Comparison of ENCODE assay signal across 1 cellular context in the genomic region with DNA sequence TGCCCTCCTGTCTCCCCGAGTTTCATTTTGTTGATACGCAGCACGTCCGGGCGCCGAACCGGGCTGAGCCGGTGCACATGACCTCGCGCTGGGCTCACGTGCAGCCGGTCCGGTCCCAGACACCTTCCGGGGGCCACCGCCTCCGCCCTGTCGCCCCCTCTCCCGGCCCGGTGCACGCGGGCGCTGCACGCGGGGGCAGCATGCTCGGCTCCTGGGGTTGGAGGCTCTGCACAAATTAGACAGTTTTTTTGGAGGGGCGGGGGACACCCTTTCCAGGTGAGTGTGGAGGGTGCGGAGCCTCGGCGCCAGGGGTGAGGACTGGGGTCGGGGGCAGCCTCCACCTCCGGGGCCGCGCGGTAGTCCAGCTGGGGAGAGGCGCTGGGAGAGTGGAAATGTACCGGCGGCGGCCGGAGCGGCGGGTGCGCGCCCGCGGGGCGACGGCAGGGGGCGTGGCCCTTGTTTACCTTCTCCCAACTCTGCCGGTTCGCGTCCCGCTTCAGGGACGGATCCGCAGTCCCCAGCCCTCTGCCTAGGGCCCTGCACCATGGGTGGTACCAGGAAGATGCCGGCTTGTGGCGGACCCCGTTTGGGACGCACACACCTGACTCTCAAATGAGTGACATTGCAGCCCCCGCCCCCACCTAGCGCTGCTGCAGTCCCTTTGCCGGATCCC.
TF ChIP-seq lines count a peak whose summit lies in the region.

No MANE protein-coding gene starts in this region.

TF ChIP-seq in HepG2, 621 proteins besides CTCF, POLR2A, EP300 and RAD21 (continued from another document and continues in another):
- TF ChIP-seq, protein P1, sequence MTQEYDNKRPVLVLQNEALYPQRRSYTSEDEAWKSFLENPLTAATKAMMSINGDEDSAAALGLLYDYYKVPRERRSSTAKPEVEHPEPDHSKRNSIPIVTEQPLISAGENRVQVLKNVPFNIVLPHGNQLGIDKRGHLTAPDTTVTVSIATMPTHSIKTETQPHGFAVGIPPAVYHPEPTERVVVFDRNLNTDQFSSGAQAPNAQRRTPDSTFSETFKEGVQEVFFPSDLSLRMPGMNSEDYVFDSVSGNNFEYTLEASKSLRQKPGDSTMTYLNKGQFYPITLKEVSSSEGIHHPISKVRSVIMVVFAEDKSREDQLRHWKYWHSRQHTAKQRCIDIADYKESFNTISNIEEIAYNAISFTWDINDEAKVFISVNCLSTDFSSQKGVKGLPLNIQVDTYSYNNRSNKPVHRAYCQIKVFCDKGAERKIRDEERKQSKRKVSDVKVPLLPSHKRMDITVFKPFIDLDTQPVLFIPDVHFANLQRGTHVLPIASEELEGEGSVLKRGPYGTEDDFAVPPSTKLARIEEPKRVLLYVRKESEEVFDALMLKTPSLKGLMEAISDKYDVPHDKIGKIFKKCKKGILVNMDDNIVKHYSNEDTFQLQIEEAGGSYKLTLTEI (CRISPR knock-in tag; conservative IDR thresholded peaks at IDR 0.05): no peak
- TF ChIP-seq U2AF1 (optimal IDR thresholded peaks at IDR 0.05; ENCODE audit: low read depth, low read length) (no peak), CBX5 (CRISPR knock-in tag; IDR thresholded peaks at IDR 0.05; ENCODE audit: borderline replicate concordance) (no peak), EED (CRISPR knock-in tag; IDR thresholded peaks at IDR 0.05) (no peak), SMC3 (IDR thresholded peaks at IDR 0.05; ENCODE audit: low read length) (no peak), DNMT1 (CRISPR knock-in tag; IDR thresholded peaks at IDR 0.05) (no peak), THYN1 (CRISPR knock-in tag; IDR thresholded peaks at IDR 0.05; ENCODE audit: borderline replicate concordance, low read depth) (no peak), ZBTB7B (CRISPR knock-in tag; IDR thresholded peaks at IDR 0.05) (no peak; the same call in 1 of the 2 replicates), SRSF1 (optimal IDR thresholded peaks at IDR 0.05; ENCODE audit: low read depth, low read length) (no peak), ZNF12 (CRISPR knock-in tag; IDR thresholded peaks at IDR 0.05) (0 out of 2 replicates have a peak, but pooled peaks have one; percentile 8), ZNF451 (CRISPR knock-in tag; IDR thresholded peaks at IDR 0.05) (no peak), YEATS4 (CRISPR knock-in tag; IDR thresholded peaks at IDR 0.05; ENCODE audit: borderline replicate concordance) (peak; percentile 92), ZMYM4 (CRISPR knock-in tag; IDR thresholded peaks at IDR 0.05) (no peak; the same call in 1 of the 2 replicates), MED8 (CRISPR knock-in tag; IDR thresholded peaks at IDR 0.05; ENCODE audit: insufficient replicate concordance) (peak; percentile 66), KLF13 (CRISPR knock-in tag; IDR thresholded peaks at IDR 0.05) (no peak; the same call in 1 of the 2 replicates), ZBTB21 (CRISPR knock-in tag; IDR thresholded peaks at IDR 0.05) (no peak), MAFG (CRISPR knock-in tag; IDR thresholded peaks at IDR 0.05) (no peak), PRMT3 (CRISPR knock-in tag; IDR thresholded peaks at IDR 0.05; ENCODE audit: borderline replicate concordance, low read depth) (no peak), KAT2B (IDR thresholded peaks at IDR 0.05; ENCODE audit: borderline replicate concordance, low read depth, low read length) (no peak)
- TF ChIP-seq, protein P2, sequence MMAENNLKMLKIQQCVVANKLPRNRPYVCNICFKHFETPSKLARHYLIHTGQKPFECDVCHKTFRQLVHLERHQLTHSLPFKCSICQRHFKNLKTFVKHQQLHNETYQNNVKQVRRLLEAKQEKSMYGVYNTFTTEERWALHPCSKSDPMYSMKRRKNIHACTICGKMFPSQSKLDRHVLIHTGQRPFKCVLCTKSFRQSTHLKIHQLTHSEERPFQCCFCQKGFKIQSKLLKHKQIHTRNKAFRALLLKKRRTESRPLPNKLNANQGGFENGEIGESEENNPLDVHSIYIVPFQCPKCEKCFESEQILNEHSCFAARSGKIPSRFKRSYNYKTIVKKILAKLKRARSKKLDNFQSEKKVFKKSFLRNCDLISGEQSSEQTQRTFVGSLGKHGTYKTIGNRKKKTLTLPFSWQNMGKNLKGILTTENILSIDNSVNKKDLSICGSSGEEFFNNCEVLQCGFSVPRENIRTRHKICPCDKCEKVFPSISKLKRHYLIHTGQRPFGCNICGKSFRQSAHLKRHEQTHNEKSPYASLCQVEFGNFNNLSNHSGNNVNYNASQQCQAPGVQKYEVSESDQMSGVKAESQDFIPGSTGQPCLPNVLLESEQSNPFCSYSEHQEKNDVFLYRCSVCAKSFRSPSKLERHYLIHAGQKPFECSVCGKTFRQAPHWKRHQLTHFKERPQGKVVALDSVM (CRISPR knock-in tag; IDR thresholded peaks at IDR 0.05): peak; percentile 76
- TF ChIP-seq, protein P3, sequence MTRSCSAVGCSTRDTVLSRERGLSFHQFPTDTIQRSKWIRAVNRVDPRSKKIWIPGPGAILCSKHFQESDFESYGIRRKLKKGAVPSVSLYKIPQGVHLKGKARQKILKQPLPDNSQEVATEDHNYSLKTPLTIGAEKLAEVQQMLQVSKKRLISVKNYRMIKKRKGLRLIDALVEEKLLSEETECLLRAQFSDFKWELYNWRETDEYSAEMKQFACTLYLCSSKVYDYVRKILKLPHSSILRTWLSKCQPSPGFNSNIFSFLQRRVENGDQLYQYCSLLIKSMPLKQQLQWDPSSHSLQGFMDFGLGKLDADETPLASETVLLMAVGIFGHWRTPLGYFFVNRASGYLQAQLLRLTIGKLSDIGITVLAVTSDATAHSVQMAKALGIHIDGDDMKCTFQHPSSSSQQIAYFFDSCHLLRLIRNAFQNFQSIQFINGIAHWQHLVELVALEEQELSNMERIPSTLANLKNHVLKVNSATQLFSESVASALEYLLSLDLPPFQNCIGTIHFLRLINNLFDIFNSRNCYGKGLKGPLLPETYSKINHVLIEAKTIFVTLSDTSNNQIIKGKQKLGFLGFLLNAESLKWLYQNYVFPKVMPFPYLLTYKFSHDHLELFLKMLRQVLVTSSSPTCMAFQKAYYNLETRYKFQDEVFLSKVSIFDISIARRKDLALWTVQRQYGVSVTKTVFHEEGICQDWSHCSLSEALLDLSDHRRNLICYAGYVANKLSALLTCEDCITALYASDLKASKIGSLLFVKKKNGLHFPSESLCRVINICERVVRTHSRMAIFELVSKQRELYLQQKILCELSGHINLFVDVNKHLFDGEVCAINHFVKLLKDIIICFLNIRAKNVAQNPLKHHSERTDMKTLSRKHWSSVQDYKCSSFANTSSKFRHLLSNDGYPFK (CRISPR knock-in tag; IDR thresholded peaks at IDR 0.05; ENCODE audit: borderline replicate concordance): 0 out of 2 replicates have a peak, but pooled peaks have one; percentile 29
- TF ChIP-seq, protein P4, sequence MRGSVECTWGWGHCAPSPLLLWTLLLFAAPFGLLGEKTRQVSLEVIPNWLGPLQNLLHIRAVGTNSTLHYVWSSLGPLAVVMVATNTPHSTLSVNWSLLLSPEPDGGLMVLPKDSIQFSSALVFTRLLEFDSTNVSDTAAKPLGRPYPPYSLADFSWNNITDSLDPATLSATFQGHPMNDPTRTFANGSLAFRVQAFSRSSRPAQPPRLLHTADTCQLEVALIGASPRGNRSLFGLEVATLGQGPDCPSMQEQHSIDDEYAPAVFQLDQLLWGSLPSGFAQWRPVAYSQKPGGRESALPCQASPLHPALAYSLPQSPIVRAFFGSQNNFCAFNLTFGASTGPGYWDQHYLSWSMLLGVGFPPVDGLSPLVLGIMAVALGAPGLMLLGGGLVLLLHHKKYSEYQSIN (CRISPR knock-in tag; IDR thresholded peaks at IDR 0.05; ENCODE audit: borderline replicate concordance): no peak
- TF ChIP-seq, protein P5, sequence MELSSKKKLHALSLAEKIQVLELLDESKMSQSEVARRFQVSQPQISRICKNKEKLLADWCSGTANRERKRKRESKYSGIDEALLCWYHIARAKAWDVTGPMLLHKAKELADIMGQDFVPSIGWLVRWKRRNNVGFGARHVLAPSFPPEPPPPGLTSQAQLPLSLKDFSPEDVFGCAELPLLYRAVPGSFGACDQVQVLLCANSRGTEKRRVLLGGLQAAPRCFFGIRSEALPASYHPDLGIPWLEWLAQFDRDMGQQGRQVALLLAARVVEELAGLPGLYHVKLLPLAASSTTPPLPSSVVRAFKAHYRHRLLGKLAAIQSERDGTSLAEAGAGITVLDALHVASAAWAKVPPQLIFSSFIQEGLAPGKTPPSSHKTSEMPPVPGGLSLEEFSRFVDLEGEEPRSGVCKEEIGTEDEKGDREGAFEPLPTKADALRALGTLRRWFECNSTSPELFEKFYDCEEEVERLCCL (CRISPR knock-in tag; IDR thresholded peaks at IDR 0.05; ENCODE audit: borderline replicate concordance): no peak
- TF ChIP-seq, protein P6, sequence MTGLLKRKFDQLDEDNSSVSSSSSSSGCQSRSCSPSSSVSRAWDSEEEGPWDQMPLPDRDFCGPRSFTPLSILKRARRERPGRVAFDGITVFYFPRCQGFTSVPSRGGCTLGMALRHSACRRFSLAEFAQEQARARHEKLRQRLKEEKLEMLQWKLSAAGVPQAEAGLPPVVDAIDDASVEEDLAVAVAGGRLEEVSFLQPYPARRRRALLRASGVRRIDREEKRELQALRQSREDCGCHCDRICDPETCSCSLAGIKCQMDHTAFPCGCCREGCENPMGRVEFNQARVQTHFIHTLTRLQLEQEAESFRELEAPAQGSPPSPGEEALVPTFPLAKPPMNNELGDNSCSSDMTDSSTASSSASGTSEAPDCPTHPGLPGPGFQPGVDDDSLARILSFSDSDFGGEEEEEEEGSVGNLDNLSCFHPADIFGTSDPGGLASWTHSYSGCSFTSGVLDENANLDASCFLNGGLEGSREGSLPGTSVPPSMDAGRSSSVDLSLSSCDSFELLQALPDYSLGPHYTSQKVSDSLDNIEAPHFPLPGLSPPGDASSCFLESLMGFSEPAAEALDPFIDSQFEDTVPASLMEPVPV (CRISPR knock-in tag; IDR thresholded peaks at IDR 0.05): peak; percentile 49; the same call in 1 of the 2 replicates
- TF ChIP-seq, protein P7, sequence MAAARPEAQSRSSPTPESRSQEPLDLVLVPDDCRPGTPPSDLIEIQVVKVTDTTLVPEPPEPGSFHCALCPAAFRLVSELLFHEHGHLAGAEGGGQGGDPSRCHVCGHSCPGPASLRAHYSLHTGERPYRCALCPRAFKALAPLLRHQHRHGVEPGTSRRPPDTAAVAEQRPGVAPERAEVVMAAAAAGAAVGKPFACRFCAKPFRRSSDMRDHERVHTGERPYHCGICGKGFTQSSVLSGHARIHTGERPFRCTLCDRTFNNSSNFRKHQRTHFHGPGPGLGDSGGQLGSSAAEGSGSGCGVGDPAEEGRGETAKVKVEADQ (CRISPR knock-in tag; IDR thresholded peaks at IDR 0.05; ENCODE audit: borderline replicate concordance): no peak; the same call in 1 of the 2 replicates
- TF ChIP-seq, protein P8, sequence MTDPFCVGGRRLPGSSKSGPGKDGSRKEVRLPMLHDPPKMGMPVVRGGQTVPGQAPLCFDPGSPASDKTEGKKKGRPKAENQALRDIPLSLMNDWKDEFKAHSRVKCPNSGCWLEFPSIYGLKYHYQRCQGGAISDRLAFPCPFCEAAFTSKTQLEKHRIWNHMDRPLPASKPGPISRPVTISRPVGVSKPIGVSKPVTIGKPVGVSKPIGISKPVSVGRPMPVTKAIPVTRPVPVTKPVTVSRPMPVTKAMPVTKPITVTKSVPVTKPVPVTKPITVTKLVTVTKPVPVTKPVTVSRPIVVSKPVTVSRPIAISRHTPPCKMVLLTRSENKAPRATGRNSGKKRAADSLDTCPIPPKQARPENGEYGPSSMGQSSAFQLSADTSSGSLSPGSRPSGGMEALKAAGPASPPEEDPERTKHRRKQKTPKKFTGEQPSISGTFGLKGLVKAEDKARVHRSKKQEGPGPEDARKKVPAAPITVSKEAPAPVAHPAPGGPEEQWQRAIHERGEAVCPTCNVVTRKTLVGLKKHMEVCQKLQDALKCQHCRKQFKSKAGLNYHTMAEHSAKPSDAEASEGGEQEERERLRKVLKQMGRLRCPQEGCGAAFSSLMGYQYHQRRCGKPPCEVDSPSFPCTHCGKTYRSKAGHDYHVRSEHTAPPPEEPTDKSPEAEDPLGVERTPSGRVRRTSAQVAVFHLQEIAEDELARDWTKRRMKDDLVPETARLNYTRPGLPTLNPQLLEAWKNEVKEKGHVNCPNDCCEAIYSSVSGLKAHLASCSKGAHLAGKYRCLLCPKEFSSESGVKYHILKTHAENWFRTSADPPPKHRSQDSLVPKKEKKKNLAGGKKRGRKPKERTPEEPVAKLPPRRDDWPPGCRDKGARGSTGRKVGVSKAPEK (CRISPR knock-in tag; IDR thresholded peaks at IDR 0.05; ENCODE audit: borderline replicate concordance): no peak
- TF ChIP-seq, protein P9, sequence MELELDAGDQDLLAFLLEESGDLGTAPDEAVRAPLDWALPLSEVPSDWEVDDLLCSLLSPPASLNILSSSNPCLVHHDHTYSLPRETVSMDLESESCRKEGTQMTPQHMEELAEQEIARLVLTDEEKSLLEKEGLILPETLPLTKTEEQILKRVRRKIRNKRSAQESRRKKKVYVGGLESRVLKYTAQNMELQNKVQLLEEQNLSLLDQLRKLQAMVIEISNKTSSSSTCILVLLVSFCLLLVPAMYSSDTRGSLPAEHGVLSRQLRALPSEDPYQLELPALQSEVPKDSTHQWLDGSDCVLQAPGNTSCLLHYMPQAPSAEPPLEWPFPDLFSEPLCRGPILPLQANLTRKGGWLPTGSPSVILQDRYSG (CRISPR knock-in tag; IDR thresholded peaks at IDR 0.05): peak; percentile 75; the same call in 1 of the 2 replicates
- TF ChIP-seq, protein P10, sequence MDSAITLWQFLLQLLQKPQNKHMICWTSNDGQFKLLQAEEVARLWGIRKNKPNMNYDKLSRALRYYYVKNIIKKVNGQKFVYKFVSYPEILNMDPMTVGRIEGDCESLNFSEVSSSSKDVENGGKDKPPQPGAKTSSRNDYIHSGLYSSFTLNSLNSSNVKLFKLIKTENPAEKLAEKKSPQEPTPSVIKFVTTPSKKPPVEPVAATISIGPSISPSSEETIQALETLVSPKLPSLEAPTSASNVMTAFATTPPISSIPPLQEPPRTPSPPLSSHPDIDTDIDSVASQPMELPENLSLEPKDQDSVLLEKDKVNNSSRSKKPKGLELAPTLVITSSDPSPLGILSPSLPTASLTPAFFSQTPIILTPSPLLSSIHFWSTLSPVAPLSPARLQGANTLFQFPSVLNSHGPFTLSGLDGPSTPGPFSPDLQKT (CRISPR knock-in tag; IDR thresholded peaks at IDR 0.05; ENCODE audit: borderline replicate concordance): no peak
- TF ChIP-seq, protein P11, sequence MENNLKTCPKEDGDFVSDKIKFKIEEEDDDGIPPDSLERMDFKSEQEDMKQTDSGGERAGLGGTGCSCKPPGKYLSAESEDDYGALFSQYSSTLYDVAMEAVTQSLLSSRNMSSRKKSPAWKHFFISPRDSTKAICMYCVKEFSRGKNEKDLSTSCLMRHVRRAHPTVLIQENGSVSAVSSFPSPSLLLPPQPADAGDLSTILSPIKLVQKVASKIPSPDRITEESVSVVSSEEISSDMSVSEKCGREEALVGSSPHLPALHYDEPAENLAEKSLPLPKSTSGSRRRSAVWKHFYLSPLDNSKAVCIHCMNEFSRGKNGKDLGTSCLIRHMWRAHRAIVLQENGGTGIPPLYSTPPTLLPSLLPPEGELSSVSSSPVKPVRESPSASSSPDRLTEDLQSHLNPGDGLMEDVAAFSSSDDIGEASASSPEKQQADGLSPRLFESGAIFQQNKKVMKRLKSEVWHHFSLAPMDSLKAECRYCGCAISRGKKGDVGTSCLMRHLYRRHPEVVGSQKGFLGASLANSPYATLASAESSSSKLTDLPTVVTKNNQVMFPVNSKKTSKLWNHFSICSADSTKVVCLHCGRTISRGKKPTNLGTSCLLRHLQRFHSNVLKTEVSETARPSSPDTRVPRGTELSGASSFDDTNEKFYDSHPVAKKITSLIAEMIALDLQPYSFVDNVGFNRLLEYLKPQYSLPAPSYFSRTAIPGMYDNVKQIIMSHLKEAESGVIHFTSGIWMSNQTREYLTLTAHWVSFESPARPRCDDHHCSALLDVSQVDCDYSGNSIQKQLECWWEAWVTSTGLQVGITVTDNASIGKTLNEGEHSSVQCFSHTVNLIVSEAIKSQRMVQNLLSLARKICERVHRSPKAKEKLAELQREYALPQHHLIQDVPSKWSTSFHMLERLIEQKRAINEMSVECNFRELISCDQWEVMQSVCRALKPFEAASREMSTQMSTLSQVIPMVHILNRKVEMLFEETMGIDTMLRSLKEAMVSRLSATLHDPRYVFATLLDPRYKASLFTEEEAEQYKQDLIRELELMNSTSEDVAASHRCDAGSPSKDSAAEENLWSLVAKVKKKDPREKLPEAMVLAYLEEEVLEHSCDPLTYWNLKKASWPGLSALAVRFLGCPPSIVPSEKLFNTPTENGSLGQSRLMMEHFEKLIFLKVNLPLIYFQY (CRISPR knock-in tag; IDR thresholded peaks at IDR 0.05; ENCODE audit: borderline replicate concordance): peak; percentile 95
